ENCODE assay signal across 18 cellular contexts in the genomic region with DNA sequence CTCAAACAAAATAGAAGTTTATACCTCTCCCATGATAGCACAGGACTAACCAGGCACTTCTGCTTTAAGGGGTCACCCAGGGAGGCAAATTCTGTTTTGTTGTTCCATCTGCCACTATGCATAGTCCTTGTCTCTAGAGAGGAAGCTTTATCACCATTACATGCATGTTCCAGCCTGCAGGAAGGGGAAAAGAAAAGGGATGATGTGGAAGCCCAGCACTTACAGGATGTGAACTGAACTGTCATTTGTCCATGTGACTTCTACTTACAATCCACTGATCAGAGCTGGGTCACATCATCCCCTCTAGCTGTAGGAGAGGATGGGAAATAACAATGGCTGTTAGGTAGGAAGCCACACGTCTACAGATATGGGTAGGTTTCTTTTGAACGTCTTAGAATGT.
A peak's percentile ranks its signal among the peaks of the same experiment; 100 is the strongest.
DNase-seq lines count a peak whose midpoint lies in the region; ATAC-seq, FAIRE-seq and TF ChIP-seq lines count a peak whose summit lies in the region.
"Had no signal": no experiment of that assay in that cellular context is flagged by ENCODE, and none has a peak within 500 bp of the region (broad histone marks: within the 10 kb centered on the region; RNA-seq: fewer than 3 reads in every experiment).

No MANE protein-coding gene starts in this region.

- BruUV-seq in OCI-LY7 (replicated peaks; lab: Mats Ljungman, UMichigan): no TSS peak

- H3K4me3 ChIP-seq in OCI-LY7 (ENCODE audit: low read depth, low read length, poor library complexity, severe bottlenecking) (no peak overlapping the region), epithelial cell of esophagus (ENCODE audit: low read length) (no peak overlapping the region), mesendoderm (ENCODE audit: low read length) (no peak overlapping the region)
- H3K4me3 ChIP-seq: BLaER1 treated with 17β-estradiol and CSF1 and Interleukin-3, amounts not matched to agents 10 nM and 100 nM had no signal

- POLR2A ChIA-PET in OCI-LY7 (lab: Charles Lee): interaction anchor here (0.5 to 1.8 kb wide), 7 partner anchors 10 to 695 kb away, joined by 3 to 5 read pairs (median 4); no protein-coding TSS in a partner anchor

- H3K27ac ChIP-seq in OCI-LY7 (ENCODE audit: low read depth, low read length, poor library complexity, severe bottlenecking) (no peak overlapping the region), mesendoderm (ENCODE audit: low read depth, low read length) (no peak overlapping the region)
- H3K27ac ChIP-seq: BLaER1 treated with 17β-estradiol and CSF1 and Interleukin-3, amounts not matched to agents 10 nM and 100 nM had no signal

- no peaks in the 10 kb centered on the region for H3K9me2 ChIP-seq in OCI-LY7 (ENCODE audit: insufficient read depth, low read length)

- H3K27me3 ChIP-seq in mesendoderm (ENCODE audit: insufficient read depth, low read length, poor library complexity): no peaks in the 10 kb centered on the region
- H3K27me3 ChIP-seq: BLaER1 treated with 17β-estradiol and CSF1 and Interleukin-3, amounts not matched to agents 10 nM and 100 nM had no signal

- no peak overlapping the region for H4K8ac ChIP-seq in mesendoderm (ENCODE audit: low read depth, low read length)

- TF ChIP-seq CTCF in OCI-LY7 (conservative IDR thresholded peaks at IDR 0.05; ENCODE audit: low read length) (no peak), epithelial cell of esophagus (IDR thresholded peaks at IDR 0.05; ENCODE audit: insufficient read depth, low read depth, low read length, missing control alignments) (no peak)

- H3K4me2 ChIP-seq in OCI-LY7 (ENCODE audit: low read length) (0 out of 2 replicates have a peak overlapping the region, but pooled peaks have one; percentile 59), mesendoderm (ENCODE audit: low read length) (no peak overlapping the region)

- in situ Hi-C loops in KBM-7 (cut with MboI; ENCODE audit: low pct_unique_long_range_greater_than_20kb, low sequenced_read_pairs): no loop called here

- no peak overlapping the region for H4K5ac ChIP-seq in mesendoderm (ENCODE audit: low read length)

- H3K9ac ChIP-seq in mesendoderm (ENCODE audit: low read length): no peak overlapping the region
- H3K9ac ChIP-seq: BLaER1 treated with 17β-estradiol and CSF1 and Interleukin-3, amounts not matched to agents 10 nM and 100 nM had no signal

- peak overlapping the region; percentile 56 for H3K56ac ChIP-seq in mesendoderm (ENCODE audit: low read length)

- H3K79me1 ChIP-seq in mesendoderm (ENCODE audit: low read length): no peaks in the 10 kb centered on the region

- CTCF ChIA-PET in OCI-LY7 (lab: Charles Lee; ENCODE audit: unreplicated experiment): interaction anchor here (2.1 kb wide), 1 partner anchor 59 kb away, joined by 7 read pairs; no protein-coding TSS in a partner anchor

- DNase-seq in HT1080 (ENCODE audit: low read depth): peak; percentile 8
- DNase-seq in OCI-LY7 (ENCODE audit: low spot score): no peak
- DNase-seq in epithelial cell of esophagus (ENCODE audit: low read depth): peak; percentile 79
- peak; percentile 37 for DNase-seq in mesendoderm
- no peak for DNase-seq in GM19239 (ENCODE audit: insufficient read length, low spot score)
- no peak for DNase-seq in KBM-7
- DNase-seq: CD8-positive, alpha-beta T cell; HFFc6; NCI-H1048; NCI-H1436 treated with DMSO at 0.1 percent for 48 hours; NCI-H2029; NCI-H748 treated with DMSO at 0.1 percent for 48 hours; PC-3 had no signal

- no peaks in the 10 kb centered on the region for H3K79me2 ChIP-seq in OCI-LY7 (ENCODE audit: insufficient read depth, low read depth, low read length)
- H3K79me2 ChIP-seq in mesendoderm (ENCODE audit: control insufficient read depth, insufficient read depth, low read length): no peaks in the 10 kb centered on the region

- H2AFZ ChIP-seq in OCI-LY7 (ENCODE audit: low read length): peak overlapping the region; percentile 90; the same call in 1 of the 2 replicates

- H3K23ac ChIP-seq in mesendoderm (ENCODE audit: low read length): no peak overlapping the region

- intact Hi-C loops in OCI-LY7 (cut with micrococcal nuclease; ENCODE audit: unreplicated experiment): loop anchor here (10.0 kb wide), 3 partner anchors 371 to 801 kb away; a partner anchor contains a TSS

- WGBS in mesendoderm (ENCODE audit: extremely low coverage, insufficient coverage, low lambda C conversion rate): no CpG with 5 or more reads among the region's 2 CpGs

- no peak overlapping the region for H2BK120ac ChIP-seq in mesendoderm (ENCODE audit: low read depth, low read length)

- no peaks in the 10 kb centered on the region for H4K20me1 ChIP-seq in OCI-LY7 (ENCODE audit: insufficient read depth, low read length)
- H4K20me1 ChIP-seq: BLaER1 treated with 17β-estradiol and CSF1 and Interleukin-3, amounts not matched to agents 10 nM and 100 nM had no signal

- no peak overlapping the region for H3K18ac ChIP-seq in mesendoderm (ENCODE audit: low read length)

- H3K4me1 ChIP-seq in OCI-LY7 (ENCODE audit: insufficient read depth, low read length, poor library complexity, severe bottlenecking) (peaks cover 15% of the 10 kb centered on the region), mesendoderm (ENCODE audit: control insufficient read depth, low read depth, low read length) (no peaks in the 10 kb centered on the region)

- no peak overlapping the region for H3K4ac ChIP-seq in mesendoderm (ENCODE audit: low read depth, low read length)

- FAIRE-seq in GM19239 (lab: Jason Lieb, UNC): no peak
- FAIRE-seq: D721Med, H54 had no signal

- no peaks in the 10 kb centered on the region for H3K36me3 ChIP-seq in OCI-LY7 (ENCODE audit: insufficient read depth, low read length)
- no peaks in the 10 kb centered on the region for H3K36me3 ChIP-seq in mesendoderm (ENCODE audit: control insufficient read depth, insufficient read depth, low read length)
- H3K36me3 ChIP-seq: BLaER1 treated with 17β-estradiol and CSF1 and Interleukin-3, amounts not matched to agents 10 nM and 100 nM had no signal

- no peak overlapping the region for H2AK5ac ChIP-seq in mesendoderm (ENCODE audit: low read length)

- no peak for ATAC-seq in HG02870 (IDR thresholded peaks at IDR 0.05; ENCODE audit: unreplicated experiment)
- ATAC-seq: CD8-positive, alpha-beta T cell; PC-3; SK-N-SH treated with all-trans-retinoic acid at 6 μM for 48 hours had no signal

- H2BK15ac ChIP-seq in mesendoderm (replicated peaks; ENCODE audit: low read depth): no peak overlapping the region

- peaks cover 5% of the 10 kb centered on the region; the same call in 1 of the 2 replicates for H3K9me3 ChIP-seq in OCI-LY7 (ENCODE audit: low read length)

- H2BK5ac ChIP-seq in mesendoderm (ENCODE audit: low read length): no peak overlapping the region

Comparison
In these comparisons a context has a peak if more than half of its experiments do, and no peak if none do; other contexts are left out.
1. DNase-seq: peak in HT1080 (single experiment), epithelial cell of esophagus (single experiment) and mesendoderm (single experiment); none in OCI-LY7 (single experiment), GM19239 (single experiment) and KBM-7 (single experiment).